Comparison of ENCODE assay signal across 20 cellular contexts in genomic region chr10:8502611-8503010, GRCh38.
DNase-seq lines count a peak whose midpoint lies in the region; ATAC-seq and TF ChIP-seq lines count a peak whose summit lies in the region.
"Had no signal": no experiment of that assay in that cellular context is flagged by ENCODE, and none has a peak within 500 bp of the region (broad histone marks: within the 10 kb centered on the region; RNA-seq: fewer than 3 reads in every experiment).

No MANE protein-coding gene starts in this region.

- H3K27ac ChIP-seq in endodermal cell (ENCODE audit: low read depth, low read length): no peak overlapping the region
- no peak overlapping the region for H3K27ac ChIP-seq in dorsolateral prefrontal cortex
- H3K27ac ChIP-seq: 22Rv1, BLaER1, C4-2B had no signal

- peaks cover 14% of the 10 kb centered on the region for H3K27me3 Mint-ChIP-seq in activated CD4-positive, alpha-beta T cell treated with anti-CD3 and anti-CD28 coated beads, Interleukin-2, amount 10 ng/mL, durations not matched to agents 24 days and 14 days
- no peaks in the 10 kb centered on the region for H3K27me3 Mint-ChIP-seq in endodermal cell (ENCODE audit: insufficient read depth)
- H3K27me3 Mint-ChIP-seq: B cell had no signal

- no peaks in the 10 kb centered on the region for H3K36me3 Mint-ChIP-seq in activated CD4-positive, alpha-beta T cell treated with anti-CD3 and anti-CD28 coated beads, Interleukin-2, amount 10 ng/mL, durations not matched to agents 24 days and 14 days (ENCODE audit: low read depth)
- no peaks in the 10 kb centered on the region for H3K36me3 Mint-ChIP-seq in endodermal cell (ENCODE audit: low read depth)
- H3K36me3 Mint-ChIP-seq: CD4-positive, CD25-positive, alpha-beta regulatory T cell; CD8-positive, alpha-beta T cell had no signal

- no peaks in the 10 kb centered on the region for H3K36me3 ChIP-seq in endodermal cell (ENCODE audit: control insufficient read depth, insufficient read depth, low read length)
- H3K36me3 ChIP-seq: BLaER1 had no signal

- H3K9me3 Mint-ChIP-seq in activated CD4-positive, alpha-beta T cell treated with anti-CD3 and anti-CD28 coated beads, Interleukin-2, amount 10 ng/mL, durations not matched to agents 24 days and 14 days: no peaks in the 10 kb centered on the region
- no peaks in the 10 kb centered on the region for H3K9me3 Mint-ChIP-seq in endodermal cell
- H3K9me3 Mint-ChIP-seq: CD4-positive, CD25-positive, alpha-beta regulatory T cell; CD8-positive, alpha-beta T cell had no signal

- no peak overlapping the region for H3K27ac Mint-ChIP-seq in activated CD4-positive, alpha-beta T cell treated with anti-CD3 and anti-CD28 coated beads, Interleukin-2, amount 10 ng/mL, durations not matched to agents 24 days and 14 days
- H3K27ac Mint-ChIP-seq in endodermal cell: no peak overlapping the region
- H3K27ac Mint-ChIP-seq: B cell; CD4-positive, CD25-positive, alpha-beta regulatory T cell; CD8-positive, alpha-beta T cell had no signal

- H3K27me3 ChIP-seq in endodermal cell (ENCODE audit: control insufficient read depth, insufficient read depth, low read length, poor library complexity, severe bottlenecking) (no peaks in the 10 kb centered on the region), dorsolateral prefrontal cortex (peaks cover 0 to 32% (median 0%) of the 10 kb centered on the region in 45 donors)
- H3K27me3 ChIP-seq: BLaER1 had no signal

- peaks cover 5% of the 10 kb centered on the region for H3K4me1 ChIP-seq in endodermal cell (ENCODE audit: control insufficient read depth, insufficient read depth, low read length)
- H3K4me1 ChIP-seq: BLaER1, Caco-2 had no signal

- no peak for TF ChIP-seq CTCF in endodermal cell (conservative IDR thresholded peaks at IDR 0.05)
- TF ChIP-seq CTCF in dorsolateral prefrontal cortex (IDR thresholded peaks at IDR 0.05 in 54 of 56, conservative IDR thresholded peaks at IDR 0.05 in 2 of 56; ENCODE audit: low read depth in 1 of 56, partially characterized antibody in 56 of 56): no peak

- ATAC-seq in GM21723 (IDR thresholded peaks at IDR 0.05; ENCODE audit: unreplicated experiment): no peak
- ATAC-seq: CD8-positive, alpha-beta T cell had no signal

- no peak overlapping the region for H3K9ac ChIP-seq in endodermal cell (ENCODE audit: extremely low read depth, low read length, poor library complexity, severe bottlenecking)
- H3K9ac ChIP-seq: BLaER1 had no signal

- intact Hi-C loops in activated CD4-positive, alpha-beta T cell treated with anti-CD3 and anti-CD28 coated beads, Interleukin-2, amount 10 ng/mL, durations not matched to agents 24 days and 14 days (cut with micrococcal nuclease): no loop called here
- intact Hi-C loops in dorsolateral prefrontal cortex (cut with DNase I): no loop called here

- H3K4me1 Mint-ChIP-seq in activated CD4-positive, alpha-beta T cell treated with anti-CD3 and anti-CD28 coated beads, Interleukin-2, amount 10 ng/mL, durations not matched to agents 24 days and 14 days: peaks cover 10% of the 10 kb centered on the region
- H3K4me1 Mint-ChIP-seq in endodermal cell: peaks cover 40% of the 10 kb centered on the region
- H3K4me1 Mint-ChIP-seq: B cell had no signal

- 30 to 42% methylated on average over 3 to 6 of the region's 6 CpGs for WGBS in endodermal cell (ENCODE audit: insufficient coverage in 1 of 2, insufficient read length in 1 of 2), 2 experiments

- H3K4me3 Mint-ChIP-seq in activated CD4-positive, alpha-beta T cell treated with anti-CD3 and anti-CD28 coated beads, Interleukin-2, amount 10 ng/mL, durations not matched to agents 24 days and 14 days: no peak overlapping the region
- no peak overlapping the region for H3K4me3 Mint-ChIP-seq in endodermal cell
- H3K4me3 Mint-ChIP-seq: B cell; CD4-positive, CD25-positive, alpha-beta regulatory T cell; CD8-positive, alpha-beta T cell had no signal

- DNase-seq in activated CD4-positive, alpha-beta T cell treated with anti-CD3 and anti-CD28 coated beads, Interleukin-2, amount 10 ng/mL, durations not matched to agents 24 days and 14 days: peak; percentile 35
- DNase-seq in activated CD4-positive, alpha-beta T cell treated with anti-CD3 and anti-CD28 coated beads for 4 hours: no peak
- DNase-seq in endodermal cell (peak; percentile 67), midbrain (lab: John Stamatoyannopoulos, UW) (peak; percentile 9), iPS-NIHi7 (ENCODE audit: extremely low spot score) (no peak), dorsolateral prefrontal cortex (no peak), NCI-H2081 (lab: John Stamatoyannopoulos, UW) (no peak)
- DNase-seq: Caco-2; CD4-positive, CD25-positive, alpha-beta regulatory T cell; CD8-positive, alpha-beta T cell; DMS153; DND-41; GOT3; H7; HCEC 1CT had no signal

- no peaks in the 10 kb centered on the region for H3K9me3 ChIP-seq in endodermal cell (ENCODE audit: control insufficient read depth, low read length)
- H3K9me3 ChIP-seq: BLaER1, Caco-2 had no signal

- H3K4me3 ChIP-seq in endodermal cell (ENCODE audit: low read length) (no peak overlapping the region), dorsolateral prefrontal cortex (no peak overlapping the region)
- H3K4me3 ChIP-seq: BLaER1 had no signal

Comparison
In these comparisons a context has a peak if more than half of its experiments do, and no peak if none do; other contexts are left out.
1. DNase-seq: peak in activated CD4-positive, alpha-beta T cell treated with anti-CD3 and anti-CD28 coated beads, Interleukin-2, amount 10 ng/mL, durations not matched to agents 24 days and 14 days (single experiment), endodermal cell (single experiment) and midbrain (single experiment); none in activated CD4-positive, alpha-beta T cell treated with anti-CD3 and anti-CD28 coated beads for 4 hours (0 of 2), iPS-NIHi7 (single experiment), dorsolateral prefrontal cortex (0 of 10) and NCI-H2081 (0 of 2).